Comparison of ENCODE assay signal across 21 cellular contexts in the genomic region with DNA sequence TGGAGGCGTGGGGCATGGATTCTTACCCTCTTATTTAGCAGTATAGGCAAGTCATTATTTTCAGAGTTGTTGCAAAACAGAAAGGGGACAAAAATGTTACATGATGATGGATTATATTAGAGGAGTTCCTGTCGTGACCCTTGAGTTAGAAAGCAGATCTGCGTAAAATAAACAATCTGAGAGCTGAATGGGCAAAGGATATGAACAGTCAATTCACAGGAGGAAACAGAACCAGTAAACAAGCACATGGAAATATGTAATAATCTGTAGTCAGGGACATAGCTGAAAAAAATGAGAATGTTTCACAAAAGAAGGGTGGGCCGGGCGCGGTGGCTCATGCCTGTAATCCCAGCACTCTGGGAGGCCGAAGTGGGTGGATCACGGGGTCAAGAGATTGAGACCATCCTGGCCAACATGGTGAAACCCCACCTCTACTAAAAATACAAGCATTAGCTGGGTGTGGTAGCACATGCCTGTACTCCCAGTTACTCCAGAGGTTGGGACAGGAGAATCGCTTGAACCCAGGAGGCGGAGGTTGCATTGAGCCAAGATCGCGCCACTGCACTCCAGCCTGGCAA. TPM values are rescaled to one million over a fixed set of nuclear protein-coding genes. Genes with fewer than 3 reads are reported as not detected.
DNase-seq lines count a peak whose midpoint lies in the region; ATAC-seq and TF ChIP-seq lines count a peak whose summit lies in the region.
"Had no signal": no experiment of that assay in that cellular context is flagged by ENCODE, and none has a peak within 500 bp of the region (broad histone marks: within the 10 kb centered on the region; RNA-seq: fewer than 3 reads in every experiment).

No MANE protein-coding gene starts in this region.

- peak overlapping the region in 1 of 2 experiments; percentile 25 for H3K18ac ChIP-seq in mesenchymal stem cell (ENCODE audit: low read depth in 1 of 2, low read length in 2 of 2)

- no peak for DNase-seq in heart right ventricle
- DNase-seq in cardiac septum (ENCODE audit: low spot score), result no peak
- no peak for DNase-seq in esophagus muscularis mucosa (ENCODE audit: extremely low spot score)
- peak; percentile 71 for DNase-seq in mesenchymal stem cell
- no peak for DNase-seq in upper lobe of right lung
- no peak for DNase-seq in prostate gland (ENCODE audit: low spot score)
- DNase-seq in glomerular visceral epithelial cell (ENCODE audit: extremely low spot score), result no peak
- DNase-seq: ACHN; activated CD4-positive, alpha-beta T cell treated with anti-CD3 and anti-CD28 coated beads for 4 hours; activated CD8-positive, alpha-beta memory T cell treated with anti-CD3 and anti-CD28 coated beads, Interleukin-2, amount 10 ng/mL, durations not matched to agents 7 days and 5 days; activated naive CD8-positive, alpha-beta T cell treated with anti-CD3 and anti-CD28 coated beads for 36 hours; IMR-90; natural killer cell; NCI-H1930; stimulated activated CD4-positive, alpha-beta T cell treated with anti-CD3 and anti-CD28 coated beads, Interleukin-4, amount 100 ng/mL, for 1 hour; stimulated activated naive CD8-positive, alpha-beta T cell treated with anti-CD3 and anti-CD28 coated beads, Interleukin-15, amount 100 ng/mL, for 72 hours; T-cell had no signal

- no peak overlapping the region for H4K91ac ChIP-seq in mesenchymal stem cell (ENCODE audit: low read length)

- no peak overlapping the region for H3K4me2 ChIP-seq in mesenchymal stem cell (ENCODE audit: low read length, poor library complexity, severe bottlenecking)
- H3K4me2 ChIP-seq: smooth muscle cell had no signal

- H3K4me1 ChIP-seq in heart right ventricle (peaks cover 11 to 66% (median 49%) of the 10 kb centered on the region in 9 donors), esophagus muscularis mucosa (peaks cover 48 to 62% (median 57%) of the 10 kb centered on the region in 4 donors), mesenchymal stem cell (ENCODE audit: control insufficient read depth, insufficient read depth, low read depth, low read length) (no peaks in the 10 kb centered on the region), upper lobe of right lung (peaks cover 18% of the 10 kb centered on the region), prostate gland (replicated peaks) (no peaks in the 10 kb centered on the region)

- TF ChIP-seq POLR2A in esophagus muscularis mucosa (IDR thresholded peaks at IDR 0.05; ENCODE audit: low read depth) (no peak), prostate gland (IDR thresholded peaks at IDR 0.05) (no peak)

- H2BK12ac ChIP-seq in mesenchymal stem cell (ENCODE audit: low read length in 2 of 2), result peak overlapping the region in 1 of 2 experiments; percentile 65

- H3K23ac ChIP-seq in mesenchymal stem cell (ENCODE audit: low read length in 2 of 2), result no peak overlapping the region

- no peak overlapping the region for H2BK120ac ChIP-seq in mesenchymal stem cell (ENCODE audit: low read depth, low read length)

- H2AFZ ChIP-seq in mesenchymal stem cell (ENCODE audit: low read depth, low read length), result no peak overlapping the region

- TF ChIP-seq CTCF in heart right ventricle (IDR thresholded peaks at IDR 0.05) (no peak), esophagus muscularis mucosa (IDR thresholded peaks at IDR 0.05) (no peak), upper lobe of right lung (IDR thresholded peaks at IDR 0.05) (no peak), prostate gland (IDR thresholded peaks at IDR 0.05) (no peak)

- no peak overlapping the region for H3K14ac ChIP-seq in mesenchymal stem cell (ENCODE audit: low read length in 2 of 2)

- 80 to 89% methylated on average over 12 of the region's 12 CpGs for WGBS in heart right ventricle, 2 donors
- 72% methylated on average over 12 of the region's 12 CpGs for WGBS in esophagus muscularis mucosa
- 55% methylated on average over 12 of the region's 12 CpGs for WGBS in mesenchymal stem cell
- 84% methylated on average over 12 of the region's 12 CpGs for WGBS in prostate gland

- no peaks in the 10 kb centered on the region for H3K9me3 ChIP-seq in heart right ventricle
- no peaks in the 10 kb centered on the region for H3K9me3 ChIP-seq in esophagus muscularis mucosa
- H3K9me3 ChIP-seq in mesenchymal stem cell (ENCODE audit: control insufficient read depth, low read length), result no peaks in the 10 kb centered on the region
- H3K9me3 ChIP-seq in upper lobe of right lung, result no peaks in the 10 kb centered on the region
- no peaks in the 10 kb centered on the region for H3K9me3 ChIP-seq in prostate gland

- H3K36me3 ChIP-seq in heart right ventricle, result no peaks in the 10 kb centered on the region
- H3K36me3 ChIP-seq in esophagus muscularis mucosa, result no peaks in the 10 kb centered on the region
- H3K36me3 ChIP-seq in mesenchymal stem cell (ENCODE audit: control insufficient read depth in 1 of 2, insufficient read depth in 2 of 2, low read depth in 1 of 2, low read length in 2 of 2), result no peaks in the 10 kb centered on the region
- no peaks in the 10 kb centered on the region for H3K36me3 ChIP-seq in upper lobe of right lung
- no peaks in the 10 kb centered on the region for H3K36me3 ChIP-seq in prostate gland

- no peak overlapping the region for H3K4ac ChIP-seq in mesenchymal stem cell (ENCODE audit: low read depth in 1 of 2, low read length in 2 of 2)

- H3K27me3 ChIP-seq in heart right ventricle, result no peaks in the 10 kb centered on the region
- H3K27me3 ChIP-seq in esophagus muscularis mucosa, result no peaks in the 10 kb centered on the region
- H3K27me3 ChIP-seq in mesenchymal stem cell (ENCODE audit: control insufficient read depth in 1 of 2, insufficient read depth in 1 of 2, low read length in 2 of 2), result peaks cover 0 to 3% of the 10 kb centered on the region in 2 experiments
- H3K27me3 ChIP-seq in upper lobe of right lung, result no peaks in the 10 kb centered on the region
- no peaks in the 10 kb centered on the region for H3K27me3 ChIP-seq in prostate gland (replicated peaks; ENCODE audit: insufficient read depth)

- ATAC-seq in heart right ventricle (no peak), upper lobe of right lung (peak; percentile 32), HG03139 (IDR thresholded peaks at IDR 0.05; ENCODE audit: unreplicated experiment) (no peak)
- ATAC-seq: activated CD8-positive, alpha-beta memory T cell treated with anti-CD3 and anti-CD28 coated beads, Interleukin-2, amount 10 ng/mL, durations not matched to agents 7 days and 5 days; activated T-helper 17 cell treated with anti-CD3 and anti-CD28 coated beads, Interleukin-2, amount 50 U/mL, for 72 hours; natural killer cell; stimulated activated naive CD8-positive, alpha-beta T cell treated with anti-CD3 and anti-CD28 coated beads, Interleukin-15, amount 100 ng/mL, for 72 hours; T-cell had no signal

- H3K9ac ChIP-seq in mesenchymal stem cell (ENCODE audit: low read length), result no peak overlapping the region

- H3K4me3 ChIP-seq in heart right ventricle (no peak overlapping the region), esophagus muscularis mucosa (no peak overlapping the region), mesenchymal stem cell (ENCODE audit: insufficient read depth in 1 of 2, low read depth in 1 of 2, low read length in 2 of 2) (no peak overlapping the region), upper lobe of right lung (no peak overlapping the region), prostate gland (no peak overlapping the region)
- H3K4me3 ChIP-seq: coronary artery, smooth muscle cell had no signal

- H2BK5ac ChIP-seq in mesenchymal stem cell (ENCODE audit: low read depth, low read length, poor library complexity, severe bottlenecking), result no peak overlapping the region

- no peak overlapping the region for H4K8ac ChIP-seq in mesenchymal stem cell (ENCODE audit: low read length)

- no peak overlapping the region for H2BK15ac ChIP-seq in mesenchymal stem cell (ENCODE audit: low read depth, poor library complexity, severe bottlenecking)

- H3K79me1 ChIP-seq in mesenchymal stem cell (replicated peaks; ENCODE audit: low read length, poor library complexity, severe bottlenecking), result peaks cover 24% of the 10 kb centered on the region

- peak overlapping the region in 6 of 10 donors; percentile 11 to 89 (median 84) for H3K27ac ChIP-seq in heart right ventricle
- H3K27ac ChIP-seq in esophagus muscularis mucosa (replicated peaks in 1 of 4), result peak overlapping the region; percentile 40 to 74 (median 55)
- H3K27ac ChIP-seq in mesenchymal stem cell (ENCODE audit: low read length, poor library complexity, severe bottlenecking), result no peak overlapping the region
- H3K27ac ChIP-seq in upper lobe of right lung, result peak overlapping the region; percentile 55
- no peak overlapping the region for H3K27ac ChIP-seq in prostate gland
- H3K27ac ChIP-seq: coronary artery had no signal

- no peak for TF ChIP-seq EP300 in esophagus muscularis mucosa (IDR thresholded peaks at IDR 0.05)

- no peak overlapping the region for H2AK5ac ChIP-seq in mesenchymal stem cell (ENCODE audit: low read length, severe bottlenecking)

- intact Hi-C loops in heart right ventricle (cut with DNase I) (loop anchor here in 1 of 10 donors (5.0 kb wide), 1 partner anchor 72 kb away; no protein-coding TSS in a partner anchor), cardiac septum (cut with DNase I) (no loop called here), esophagus muscularis mucosa (cut with DNase I) (no loop called here), upper lobe of right lung (cut with DNase I) (no loop called here), prostate gland (cut with DNase I) (loop anchor here (5.0 kb wide), 1 partner anchor 67 kb away; no protein-coding TSS in a partner anchor)

RNA-seq across cellular contexts. Expression of a gene that starts 20.9 kb away (rescaled TPM):
- total RNA-seq in heart right ventricle, result 100 to 1,000 TPM in 3 of 10 donors, 10 to 100 TPM in 7; 30.8 to 389 (median 62.2) TPM
- 10 to 100 TPM; 24.1 to 62.2 TPM for polyA plus RNA-seq in heart right ventricle
- total RNA-seq in cardiac septum, result 158 TPM
- total RNA-seq in esophagus muscularis mucosa, result 10 to 100 TPM; 32.4 to 58.8 (median 37.9) TPM
- polyA plus RNA-seq in mesenchymal stem cell (2013, experiment 1 of 2), result 32.5 TPM
- 33.5 TPM for polyA plus RNA-seq in mesenchymal stem cell (2013, experiment 2 of 2)
- total RNA-seq in upper lobe of right lung, result 26.9 TPM
- total RNA-seq in prostate gland, result 10 to 100 TPM; 12.0 to 14.1 TPM

Comparison
In these comparisons a context has a peak if more than half of its experiments do, and no peak if none do; other contexts are left out.
1. H3K27ac ChIP-seq: peak in heart right ventricle (6 of 10), esophagus muscularis mucosa (4 of 4) and upper lobe of right lung (single experiment); none in mesenchymal stem cell (single experiment) and prostate gland (0 of 2).